In genomic region chr20:8210749-8211148, GRCh38 we compare ENCODE assay signal across 8 cellular contexts.
"Had no signal": no experiment of that assay in that cellular context is flagged by ENCODE, and none has a peak within 500 bp of the region (broad histone marks: within the 10 kb centered on the region; RNA-seq: fewer than 3 reads in every experiment).

No MANE protein-coding gene starts in this region.

- H3K27ac ChIP-seq: GM23248 had no signal

- H2AFZ ChIP-seq: GM23248 had no signal

- DNase-seq: GM23248, H9, HCEC 1CT, KG1 had no signal

- H3K9me3 Mint-ChIP-seq: H9 had no signal

- ATAC-seq: K562 had no signal

- FAIRE-seq: H1, H54, HTR-8/SVneo, K562 had no signal

- H3K4me3 Mint-ChIP-seq: H9 had no signal

- H3K9ac ChIP-seq: GM23248 had no signal

- H3K27ac Mint-ChIP-seq: H9 had no signal

- H3K4me3 ChIP-seq: GM23248, K562 had no signal
